26 cellular contexts compared by ENCODE assay signal in genomic region chr9:135403733-135404450, GRCh38.
DNase-seq lines count a peak whose midpoint lies in the region; ATAC-seq, FAIRE-seq and TF ChIP-seq lines count a peak whose summit lies in the region.
"Had no signal": no experiment of that assay in that cellular context is flagged by ENCODE, and none has a peak within 500 bp of the region (broad histone marks: within the 10 kb centered on the region; RNA-seq: fewer than 3 reads in every experiment).

No MANE protein-coding gene starts in this region.

- BruUV-seq in HepG2 (replicated peaks; lab: Mats Ljungman, UMichigan) = no TSS peak

- peaks cover 5% of the 10 kb centered on the region; the same call in 1 of the 2 replicates for H4K20me1 ChIP-seq in HepG2 (ENCODE audit: insufficient read depth, low read length)

- TF ChIP-seq POLR2A in HepG2 (IDR thresholded peaks at IDR 0.05; ENCODE audit: insufficient read depth in 1 of 2, low read depth in 2 of 2, low read length in 2 of 2) = no peak
- no peak for TF ChIP-seq POLR2A in right lobe of liver (IDR thresholded peaks at IDR 0.05)

- TF ChIP-seq RAD21 in liver (IDR thresholded peaks at IDR 0.05) (no peak), HepG2 (CRISPR knock-in tag; IDR thresholded peaks at IDR 0.05) (no peak)

- no peak overlapping the region for H3K9ac ChIP-seq in liver (ENCODE audit: low read depth in 1 of 2, low read length in 2 of 2)
- H3K9ac ChIP-seq in HepG2 (ENCODE audit: insufficient read depth, low read depth, low read length) = no peak overlapping the region

- no peaks in the 10 kb centered on the region for H3K79me2 ChIP-seq in HepG2 (ENCODE audit: insufficient read depth, low read length)

- ATAC-seq in HepG2 (no peak), right lobe of liver (peak; percentile 80 to 96 (median 89))
- ATAC-seq: Panc1 had no signal

- H3K27ac ChIP-seq in liver (ENCODE audit: low read depth in 1 of 2, low read length in 2 of 2) (no peak overlapping the region), HepG2 (ENCODE audit: extremely low read length, insufficient read depth, low read length) (no peak overlapping the region), right lobe of liver (no peak overlapping the region)
- H3K27ac ChIP-seq: 22Rv1, RWPE1, SK-N-MC had no signal

- H3K4me3 Mint-ChIP-seq in activated naive CD8-positive, alpha-beta T cell treated with anti-CD3 and anti-CD28 coated beads for 36 hours = no peak overlapping the region
- H3K4me3 Mint-ChIP-seq: B cell had no signal

- H3K27ac Mint-ChIP-seq in activated naive CD8-positive, alpha-beta T cell treated with anti-CD3 and anti-CD28 coated beads for 36 hours = no peak overlapping the region
- H3K27ac Mint-ChIP-seq: B cell had no signal

- in situ Hi-C loops in HepG2 (cut with HindIII; ENCODE audit: extremely low pct_ligation_motif_present, low pct_unique_long_range_greater_than_20kb) = no loop called here

- FAIRE-seq in HepG2 (lab: Jason Lieb, UNC) = no peak
- FAIRE-seq in D721Med (lab: Jason Lieb, UNC) = no peak
- FAIRE-seq: GM12892 had no signal

- H3K9me3 ChIP-seq in liver (ENCODE audit: control insufficient read depth in 4 of 4, low read length in 3 of 4) = no peaks in the 10 kb centered on the region
- H3K9me3 ChIP-seq in HepG2 (ENCODE audit: low read length) = no peaks in the 10 kb centered on the region
- H3K9me3 ChIP-seq in right lobe of liver = no peaks in the 10 kb centered on the region

- DNase-seq in NCI-H82 (lab: John Stamatoyannopoulos, UW) = peak; percentile 16
- DNase-seq in NCI-H82 treated with DMSO at 0.1 percent for 48 hours (lab: John Stamatoyannopoulos, UW; ENCODE audit: unreplicated experiment) = no peak
- no peak for DNase-seq in HepG2 (ENCODE audit: low spot score)
- peak; percentile 80 to 92 (median 91) for DNase-seq in right lobe of liver
- DNase-seq in activated naive CD8-positive, alpha-beta T cell treated with anti-CD3 and anti-CD28 coated beads for 36 hours = no peak
- DNase-seq in D721Med (ENCODE audit: insufficient read length, low spot score) = no peak
- DNase-seq: Calu3, DMS153, DND-41, KBM-7, MV-4-11, NCI-H1105, NCI-H1436 treated with DMSO at 0.1 percent for 48 hours, NCI-H187 treated with DMSO at 0.1 percent for 48 hours, NCI-H2171 treated with DMSO at 0.1 percent for 48 hours, NCI-H345, NCI-H510A treated with DMSO at 0.1 percent for 48 hours, NCI-H748 treated with DMSO at 0.1 percent for 48 hours, SIG-M5 had no signal

- H3K9me3 Mint-ChIP-seq in activated naive CD8-positive, alpha-beta T cell treated with anti-CD3 and anti-CD28 coated beads for 36 hours = no peaks in the 10 kb centered on the region

- no peaks in the 10 kb centered on the region for H3K36me3 ChIP-seq in liver (ENCODE audit: control insufficient read depth in 4 of 4, insufficient read depth in 3 of 4, low read depth in 1 of 4, low read length in 3 of 4)
- H3K36me3 ChIP-seq in HepG2 (replicated peaks in 1 of 2; ENCODE audit: control insufficient read depth in 1 of 2, insufficient read depth in 2 of 2, low read length in 2 of 2) = no peaks in the 10 kb centered on the region
- no peaks in the 10 kb centered on the region for H3K36me3 ChIP-seq in right lobe of liver

- CTCF ChIA-PET in HepG2 (lab: Yijun Ruan, JAX; ENCODE audit: low intra/inter-chr PET ratio, low total read pairs) = no interaction called here

- TF ChIP-seq CTCF in liver (IDR thresholded peaks at IDR 0.05; ENCODE audit: low read depth, low read length, missing input control) (no peak), HepG2 (CRISPR knock-in tag; IDR thresholded peaks at IDR 0.05) (no peak), right lobe of liver (IDR thresholded peaks at IDR 0.05) (no peak), D721Med (IDR thresholded peaks at IDR 0.05; ENCODE audit: insufficient read depth, missing control alignments) (no peak)

- H3K27me3 Mint-ChIP-seq in activated naive CD8-positive, alpha-beta T cell treated with anti-CD3 and anti-CD28 coated beads for 36 hours = peaks cover 3% of the 10 kb centered on the region

- intact Hi-C loops in HepG2 (cut with micrococcal nuclease; ENCODE audit: unreplicated experiment) (no loop called here), right lobe of liver (cut with DNase I) (no loop called here)

- no peaks in the 10 kb centered on the region for H3K36me3 Mint-ChIP-seq in activated naive CD8-positive, alpha-beta T cell treated with anti-CD3 and anti-CD28 coated beads for 36 hours

- no peaks in the 10 kb centered on the region for H3K4me1 Mint-ChIP-seq in activated naive CD8-positive, alpha-beta T cell treated with anti-CD3 and anti-CD28 coated beads for 36 hours
- H3K4me1 Mint-ChIP-seq: B cell had no signal

- H3K27me3 ChIP-seq in liver (ENCODE audit: control insufficient read depth in 4 of 4, insufficient read depth in 4 of 4, low read length in 3 of 4) (no peaks in the 10 kb centered on the region), HepG2 (ENCODE audit: control insufficient read depth in 1 of 2, insufficient read depth in 2 of 2, low read length in 2 of 2) (peaks cover 1 to 47% of the 10 kb centered on the region in 2 experiments; a peak in 4 of 5 replicates), right lobe of liver (no peaks in the 10 kb centered on the region)

- no peak overlapping the region for H3K4me2 ChIP-seq in HepG2 (ENCODE audit: low read depth, low read length)

- H2AFZ ChIP-seq in HepG2 (ENCODE audit: low read length) = no peak overlapping the region

- POLR2A ChIA-PET in HepG2 (lab: Yijun Ruan, JAX) = no interaction called here

- peaks cover 0 to 6% (median 0%) of the 10 kb centered on the region in 4 donors for H3K4me1 ChIP-seq in liver (ENCODE audit: control insufficient read depth in 4 of 4, insufficient read depth in 4 of 4, low read length in 3 of 4)
- H3K4me1 ChIP-seq in HepG2 (ENCODE audit: insufficient read depth, low read length) = no peaks in the 10 kb centered on the region
- H3K4me1 ChIP-seq in right lobe of liver = no peaks in the 10 kb centered on the region

- TF ChIP-seq EP300 in HepG2 (IDR thresholded peaks at IDR 0.05; ENCODE audit: low read depth in 2 of 2, low read length in 2 of 2) (no peak), HepG2 (CRISPR knock-in tag; IDR thresholded peaks at IDR 0.05; ENCODE audit: borderline replicate concordance) (no peak)

- 56% methylated on average over 11 of the region's 11 CpGs for WGBS in liver
- WGBS in HepG2 (ENCODE audit: low lambda C conversion rate) = 0% methylated on average over 1 of the region's 11 CpGs
- WGBS in right lobe of liver (ENCODE audit: insufficient coverage, low coverage, low lambda C conversion rate, missing lambda C conversion rate) = 60% methylated on average over 6 of the region's 11 CpGs

- H3K4me3 ChIP-seq in liver (ENCODE audit: low read depth in 1 of 3, low read length in 3 of 3) = no peak overlapping the region
- no peak overlapping the region for H3K4me3 ChIP-seq in HepG2 (replicated peaks in 1 of 3; ENCODE audit: insufficient read depth in 1 of 3, low read depth in 2 of 3, low read length in 3 of 3)
- H3K4me3 ChIP-seq in right lobe of liver = no peak overlapping the region
- H3K4me3 ChIP-seq: SK-N-MC had no signal

TF ChIP-seq in liver, 16 proteins besides CTCF, POLR2A, EP300 and RAD21:
- TF ChIP-seq ATF3 (IDR thresholded peaks at IDR 0.05) = no peak
- peak in 1 of 2 donors; percentile 31 for TF ChIP-seq RXRA (IDR thresholded peaks at IDR 0.05)
- no peak for TF ChIP-seq SP1 (IDR thresholded peaks at IDR 0.05)
- no peak for TF ChIP-seq GABPA (IDR thresholded peaks at IDR 0.05 in 1 of 2, conservative IDR thresholded peaks at IDR 0.05 in 1 of 2)
- TF ChIP-seq EGR1 (IDR thresholded peaks at IDR 0.05; ENCODE audit: low read depth in 2 of 2) = no peak
- TF ChIP-seq MAX (IDR thresholded peaks at IDR 0.05) = no peak
- TF ChIP-seq HNF4A (conservative IDR thresholded peaks at IDR 0.05) = peak; percentile 86 to 93
TF ChIP-seq in liver: peak in this region for 2.

TF ChIP-seq in HepG2, 621 proteins besides CTCF, POLR2A, EP300 and RAD21 (continues in another document):
- no peak for TF ChIP-seq ZSCAN12 (CRISPR knock-in tag; IDR thresholded peaks at IDR 0.05)
- TF ChIP-seq CREB1 (IDR thresholded peaks at IDR 0.05) = no peak
- TF ChIP-seq CREB1 (CRISPR knock-in tag; IDR thresholded peaks at IDR 0.05) = no peak
- TF ChIP-seq MEF2D (CRISPR knock-in tag; IDR thresholded peaks at IDR 0.05) = no peak
- TF ChIP-seq JDP2 (CRISPR knock-in tag; IDR thresholded peaks at IDR 0.05; ENCODE audit: borderline replicate concordance) = no peak
- no peak for TF ChIP-seq E2F5 (CRISPR knock-in tag; conservative IDR thresholded peaks at IDR 0.05)
- TF ChIP-seq RARG (CRISPR knock-in tag; IDR thresholded peaks at IDR 0.05; ENCODE audit: low read depth) = no peak
- TF ChIP-seq PLRG1 (conservative IDR thresholded peaks at IDR 0.05) = no peak
- no peak for TF ChIP-seq DMAP1 (CRISPR knock-in tag; IDR thresholded peaks at IDR 0.05)
- TF ChIP-seq MAFG (CRISPR knock-in tag; IDR thresholded peaks at IDR 0.05) = no peak

Comparison
In these comparisons a context has a peak if more than half of its experiments do, and no peak if none do; other contexts are left out.
1. DNase-seq: peak in NCI-H82 (single experiment) and right lobe of liver (3 of 3); none in NCI-H82 treated with DMSO at 0.1 percent for 48 hours (single experiment), HepG2 (single experiment), activated naive CD8-positive, alpha-beta T cell treated with anti-CD3 and anti-CD28 coated beads for 36 hours (single experiment) and D721Med (single experiment).